Comparison of ENCODE assay signal across 1 cellular context in genomic region chr1:3340548-3341235, GRCh38.
TF ChIP-seq lines count a peak whose summit lies in the region.

No MANE protein-coding gene starts in this region.

TF ChIP-seq in HepG2, 621 proteins besides CTCF, POLR2A, EP300 and RAD21 (continued from another document and continues in another):
- TF ChIP-seq GMEB1 (CRISPR knock-in tag; IDR thresholded peaks at IDR 0.05; ENCODE audit: borderline replicate concordance): peak; percentile 44; the same call in 1 of the 2 replicates
- no peak for TF ChIP-seq AGO2 (optimal IDR thresholded peaks at IDR 0.05; ENCODE audit: low read depth, low read length)
- 0 out of 2 replicates have a peak, but pooled peaks have one; percentile 11 for TF ChIP-seq KDM1A (CRISPR knock-in tag; IDR thresholded peaks at IDR 0.05)
- TF ChIP-seq ZBTB34 (CRISPR knock-in tag; IDR thresholded peaks at IDR 0.05): peak; percentile 49; the same call in 1 of the 2 replicates
- no peak for TF ChIP-seq ATF1 (CRISPR knock-in tag; IDR thresholded peaks at IDR 0.05)
- peak; percentile 55 for TF ChIP-seq ZFY (CRISPR knock-in tag; IDR thresholded peaks at IDR 0.05)
- no peak for TF ChIP-seq KMT2A (CRISPR knock-in tag; IDR thresholded peaks at IDR 0.05)
- peak; percentile 90 for TF ChIP-seq SALL2 (CRISPR knock-in tag; IDR thresholded peaks at IDR 0.05)
- no peak for TF ChIP-seq ZNF784 (CRISPR knock-in tag; IDR thresholded peaks at IDR 0.05; ENCODE audit: borderline replicate concordance)
- TF ChIP-seq KLF12 (CRISPR knock-in tag; IDR thresholded peaks at IDR 0.05; ENCODE audit: borderline replicate concordance): 0 out of 2 replicates have a peak, but pooled peaks have one; percentile 68
- peak; percentile 87 for TF ChIP-seq MTA1 (CRISPR knock-in tag; IDR thresholded peaks at IDR 0.05; ENCODE audit: borderline replicate concordance)
- peak; percentile 93 for TF ChIP-seq GATAD2A (CRISPR knock-in tag; IDR thresholded peaks at IDR 0.05)
- peak; percentile 57 for TF ChIP-seq TCF7 (IDR thresholded peaks at IDR 0.05; ENCODE audit: low read depth)
- TF ChIP-seq ZNF781 (CRISPR knock-in tag; IDR thresholded peaks at IDR 0.05; ENCODE audit: borderline replicate concordance, not compliant biosample characterization): no peak
- 0 out of 2 replicates have a peak, but pooled peaks have one; percentile 15 for TF ChIP-seq THAP9 (CRISPR knock-in tag; IDR thresholded peaks at IDR 0.05; ENCODE audit: borderline replicate concordance)
- TF ChIP-seq ZNF232 (CRISPR knock-in tag; IDR thresholded peaks at IDR 0.05; ENCODE audit: borderline replicate concordance): peak; percentile 79; the same call in 1 of the 2 replicates
- TF ChIP-seq ZEB1 (IDR thresholded peaks at IDR 0.05; ENCODE audit: insufficient replicate concordance, low read depth): no peak
- TF ChIP-seq RFXAP (CRISPR knock-in tag; IDR thresholded peaks at IDR 0.05; ENCODE audit: borderline replicate concordance): peak; percentile 15; the same call in 1 of the 2 replicates
- 0 out of 2 replicates have a peak, but pooled peaks have one; percentile 10 for TF ChIP-seq ZSCAN21 (CRISPR knock-in tag; IDR thresholded peaks at IDR 0.05; ENCODE audit: borderline replicate concordance)
- 0 out of 2 replicates have a peak, but pooled peaks have one; percentile 25 for TF ChIP-seq HINFP (CRISPR knock-in tag; IDR thresholded peaks at IDR 0.05; ENCODE audit: low read depth)
- peak; percentile 100 for TF ChIP-seq ZNF263 (CRISPR knock-in tag; IDR thresholded peaks at IDR 0.05)
- TF ChIP-seq ZNF280B (CRISPR knock-in tag; IDR thresholded peaks at IDR 0.05; ENCODE audit: borderline replicate concordance): peak; percentile 91
- TF ChIP-seq POGZ (CRISPR knock-in tag; IDR thresholded peaks at IDR 0.05): peak; percentile 34; the same call in 1 of the 2 replicates
- TF ChIP-seq SRY (CRISPR knock-in tag; IDR thresholded peaks at IDR 0.05): peak; percentile 45; the same call in 1 of the 2 replicates
- TF ChIP-seq POGK (CRISPR knock-in tag; conservative IDR thresholded peaks at IDR 0.05): 0 out of 2 replicates have a peak, but pooled peaks have one; percentile 33
- TF ChIP-seq ZBTB7B (CRISPR knock-in tag; IDR thresholded peaks at IDR 0.05): peak; percentile 43; the same call in 1 of the 2 replicates
- peak; percentile 51; the same call in 1 of the 2 replicates for TF ChIP-seq HIC2 (CRISPR knock-in tag; IDR thresholded peaks at IDR 0.05; ENCODE audit: low read depth)
- peak; percentile 71 for TF ChIP-seq CREM (IDR thresholded peaks at IDR 0.05)
- TF ChIP-seq CREM (CRISPR knock-in tag; IDR thresholded peaks at IDR 0.05): no peak
- TF ChIP-seq ZNF235 (CRISPR knock-in tag; IDR thresholded peaks at IDR 0.05; ENCODE audit: borderline replicate concordance): 0 out of 2 replicates have a peak, but pooled peaks have one; percentile 15
- TF ChIP-seq ZNF746 (CRISPR knock-in tag; IDR thresholded peaks at IDR 0.05): peak; percentile 63; the same call in 1 of the 2 replicates
- TF ChIP-seq ZNF160 (CRISPR knock-in tag; IDR thresholded peaks at IDR 0.05): 0 out of 2 replicates have a peak, but pooled peaks have one; percentile 26
- no peak; the same call in 1 of the 2 replicates for TF ChIP-seq ZNF678 (CRISPR knock-in tag; IDR thresholded peaks at IDR 0.05)
- peak; percentile 64 for TF ChIP-seq ZNF891 (CRISPR knock-in tag; IDR thresholded peaks at IDR 0.05)
- no peak for TF ChIP-seq ATAD3A (CRISPR knock-in tag; IDR thresholded peaks at IDR 0.05)
- TF ChIP-seq KDM4B (CRISPR knock-in tag; IDR thresholded peaks at IDR 0.05): peak; percentile 15; the same call in 1 of the 2 replicates
- peak; percentile 92 for TF ChIP-seq PPARG (CRISPR knock-in tag; conservative IDR thresholded peaks at IDR 0.05)
- TF ChIP-seq FOXP4 (CRISPR knock-in tag; IDR thresholded peaks at IDR 0.05): peak; percentile 85
- TF ChIP-seq MIXL1 (CRISPR knock-in tag; IDR thresholded peaks at IDR 0.05): peak; percentile 83
- peak; percentile 72; the same call in 1 of the 2 replicates for TF ChIP-seq KDM5B (CRISPR knock-in tag; IDR thresholded peaks at IDR 0.05; ENCODE audit: borderline replicate concordance)
- no peak for TF ChIP-seq ZNF672 (CRISPR knock-in tag; IDR thresholded peaks at IDR 0.05)
- TF ChIP-seq ERF (CRISPR knock-in tag; IDR thresholded peaks at IDR 0.05): peak; percentile 64
- no peak for TF ChIP-seq ZMAT5 (CRISPR knock-in tag; IDR thresholded peaks at IDR 0.05; ENCODE audit: borderline replicate concordance, low read depth)
- TF ChIP-seq ZNF530 (CRISPR knock-in tag; IDR thresholded peaks at IDR 0.05; ENCODE audit: low read depth): no peak
